In genomic region chr19:9009935-9010651, GRCh38 we compare ENCODE assay signal across 20 cellular contexts. TPM values are rescaled to one million over a fixed set of nuclear protein-coding genes. Genes with fewer than 3 reads are reported as not detected.
DNase-seq lines count a peak whose midpoint lies in the region; ATAC-seq and TF ChIP-seq lines count a peak whose summit lies in the region.
"Had no signal": no experiment of that assay in that cellular context is flagged by ENCODE, and none has a peak within 500 bp of the region (broad histone marks: within the 10 kb centered on the region; RNA-seq: fewer than 3 reads in every experiment).

Gene MUC16 (minus strand): TSS chr19:9010409.

- H2AFZ ChIP-seq in SK-N-SH (ENCODE audit: low read depth) (no peak within 1 kb of the TSS), neuronal stem cell (ENCODE audit: low read length) (no peak within 1 kb of the TSS)

- H3K36me3 ChIP-seq in SK-N-SH (replicated peaks in 1 of 2; ENCODE audit: control insufficient read depth in 1 of 2, insufficient read depth in 2 of 2, low read length in 1 of 2) (no peaks in the 10 kb centered on the region), neuronal stem cell (replicated peaks in 1 of 2; ENCODE audit: control insufficient read depth in 2 of 2, insufficient read depth in 2 of 2, low read length in 2 of 2) (no peaks in the 10 kb centered on the region)
- H3K36me3 ChIP-seq: neutrophil, tibial artery had no signal

- POLR2A ChIA-PET in SK-N-SH (lab: Yijun Ruan, JAX): no interaction called here

- CTCF ChIA-PET in SK-N-SH (lab: Yijun Ruan, JAX): no interaction called here

- no peak for TF ChIP-seq EP300 in SK-N-SH (IDR thresholded peaks at IDR 0.05; ENCODE audit: borderline replicate concordance in 1 of 2, low read depth in 1 of 2, low read length in 1 of 2)

- no peak within 1 kb of the TSS for H3K4me3 ChIP-seq in SK-N-SH (ENCODE audit: low read depth in 2 of 2, low read length in 1 of 2)
- no peak within 1 kb of the TSS for H3K4me3 ChIP-seq in neuronal stem cell (ENCODE audit: low read length in 2 of 2)
- H3K4me3 ChIP-seq: tibial artery had no signal

- H3K4me3 Mint-ChIP-seq in activated T-helper 17 cell treated with anti-CD3 and anti-CD28 coated beads, Interleukin-2, amount 50 U/mL, for 72 hours: no peak within 1 kb of the TSS
- H3K4me3 Mint-ChIP-seq: stimulated activated naive B cell treated with anti-CD40 and anti-IgM and Interleukin-4, amounts not matched to agents 10 μg/mL and 1 μg/mL and 100 μg/mL, for 72 hours had no signal

- no peak within 1 kb of the TSS for H3K4ac ChIP-seq in neuronal stem cell (ENCODE audit: low read length)

- ATAC-seq in SK-N-SH treated with all-trans-retinoic acid at 6 μM for 48 hours: peak; percentile 29
- ATAC-seq in HG03280 (IDR thresholded peaks at IDR 0.05; ENCODE audit: unreplicated experiment): peak; percentile 42
- ATAC-seq in activated T-helper 17 cell treated with anti-CD3 and anti-CD28 coated beads, Interleukin-2, amount 50 U/mL, for 72 hours (replicated peaks): peak; percentile 55
- ATAC-seq: foreskin keratinocyte; stimulated activated naive B cell treated with anti-CD40 and anti-IgM and Interleukin-4, amounts not matched to agents 10 μg/mL and 1 μg/mL and 100 μg/mL, for 72 hours had no signal

- H3K4me1 Mint-ChIP-seq in activated T-helper 17 cell treated with anti-CD3 and anti-CD28 coated beads, Interleukin-2, amount 50 U/mL, for 72 hours: no peaks in the 10 kb centered on the region
- H3K4me1 Mint-ChIP-seq: stimulated activated naive B cell treated with anti-CD40 and anti-IgM and Interleukin-4, amounts not matched to agents 10 μg/mL and 1 μg/mL and 100 μg/mL, for 72 hours had no signal

- H3K27me3 ChIP-seq in SK-N-SH (ENCODE audit: insufficient read depth) (peaks cover 50% of the 10 kb centered on the region), neuronal stem cell (ENCODE audit: control insufficient read depth in 3 of 3, insufficient read depth in 3 of 3, low read depth in 1 of 3, low read length in 3 of 3) (peaks cover 0 to 7% (median 0%) of the 10 kb centered on the region in 3 experiments)
- H3K27me3 ChIP-seq: neutrophil had no signal

- no peaks in the 10 kb centered on the region for H4K20me1 ChIP-seq in SK-N-SH (ENCODE audit: insufficient read depth)

- no peak for TF ChIP-seq CTCF in SK-N-SH (IDR thresholded peaks at IDR 0.05)

- no peak within 1 kb of the TSS for H4K91ac ChIP-seq in neuronal stem cell (ENCODE audit: low read depth, low read length, poor library complexity)

- H3K14ac ChIP-seq in neuronal stem cell (ENCODE audit: low read length): peak within 1 kb of the TSS; percentile 57

- DNase-seq in SK-N-SH: no peak
- DNase-seq in neuronal stem cell (ENCODE audit: low spot score): no peak
- DNase-seq in NCI-H1436 (lab: John Stamatoyannopoulos, UW): no peak
- DNase-seq in stimulated activated CD4-positive, alpha-beta T cell treated with anti-CD3 and anti-CD28 coated beads, Interleukin-4, amount 100 ng/mL, for 24 hours: no peak
- DNase-seq in NK-92 treated with Interleukin-12 subunit alpha and Interleukin-12 subunit beta, amount 100 ng/mL, for 24 hours (lab: John Stamatoyannopoulos, UW): no peak
- DNase-seq: activated CD4-positive, alpha-beta T cell treated with anti-CD3 and anti-CD28 coated beads for 48 hours; C1 segment of cervical spinal cord; cortex of kidney; foreskin keratinocyte; hippocampal formation; midbrain; NCI-H187 treated with DMSO at 0.1 percent for 48 hours; NCI-H524 treated with DMSO at 0.1 percent for 48 hours; stimulated activated naive B cell treated with anti-CD40 and anti-IgM and Interleukin-4, amounts not matched to agents 10 μg/mL and 1 μg/mL and 100 μg/mL, for 72 hours; tibial artery had no signal

- no peak within 1 kb of the TSS for H4K8ac ChIP-seq in neuronal stem cell (ENCODE audit: low read depth, low read length)

- H2BK12ac ChIP-seq in neuronal stem cell (ENCODE audit: low read length): peak within 1 kb of the TSS; percentile 93

- H3K4me2 ChIP-seq in SK-N-SH: no peak within 1 kb of the TSS
- H3K4me2 ChIP-seq in neuronal stem cell (ENCODE audit: insufficient read depth, low read length, poor library complexity, severe bottlenecking): no peak within 1 kb of the TSS

- WGBS in SK-N-SH (ENCODE audit: low lambda C conversion rate): 23% methylated on average over 7 of the region's 20 CpGs
- WGBS in neuronal stem cell (ENCODE audit: extremely low coverage in 2 of 2, insufficient read length in 2 of 2, insufficient replicate concordance in 1 of 2), 2 donors: no CpG with 5 or more reads among the region's 20 CpGs

- H3K27ac ChIP-seq in SK-N-SH (ENCODE audit: low read depth in 2 of 2, low read length in 1 of 2): no peak within 1 kb of the TSS
- H3K27ac ChIP-seq in neuronal stem cell (replicated peaks; ENCODE audit: low read length): no peak within 1 kb of the TSS
- H3K27ac ChIP-seq: foreskin keratinocyte, neutrophil, tibial artery had no signal

- H2BK15ac ChIP-seq in neuronal stem cell (ENCODE audit: low read length): peak within 1 kb of the TSS; percentile 14

- H3K9me3 ChIP-seq in SK-N-SH (no peaks in the 10 kb centered on the region), neuronal stem cell (replicated peaks in 1 of 2; ENCODE audit: control insufficient read depth in 2 of 2, insufficient read depth in 1 of 2, low read depth in 1 of 2, low read length in 2 of 2) (no peaks in the 10 kb centered on the region)
- H3K9me3 ChIP-seq: neutrophil had no signal

- H3K9me3 Mint-ChIP-seq in activated T-helper 17 cell treated with anti-CD3 and anti-CD28 coated beads, Interleukin-2, amount 50 U/mL, for 72 hours: no peaks in the 10 kb centered on the region

- peak within 1 kb of the TSS; percentile 93 for H2BK120ac ChIP-seq in neuronal stem cell (ENCODE audit: low read depth, low read length)

- peak within 1 kb of the TSS; percentile 76 for H3K18ac ChIP-seq in neuronal stem cell (ENCODE audit: low read length)

- no peaks in the 10 kb centered on the region for H3K36me3 Mint-ChIP-seq in activated T-helper 17 cell treated with anti-CD3 and anti-CD28 coated beads, Interleukin-2, amount 50 U/mL, for 72 hours (ENCODE audit: low read depth)

- no peaks in the 10 kb centered on the region for H3K79me2 ChIP-seq in SK-N-SH (ENCODE audit: insufficient read depth)

- peak within 1 kb of the TSS; percentile 0 for H3K23ac ChIP-seq in neuronal stem cell (ENCODE audit: low read depth, low read length, poor library complexity)

- H3K79me1 ChIP-seq in neuronal stem cell (ENCODE audit: low read depth, low read length): no peaks in the 10 kb centered on the region

- H3K4me1 ChIP-seq in SK-N-SH (ENCODE audit: control insufficient read depth in 1 of 2, insufficient read depth in 2 of 2, low read depth in 1 of 2, low read length in 1 of 2): no peaks in the 10 kb centered on the region
- H3K4me1 ChIP-seq in neuronal stem cell (ENCODE audit: control insufficient read depth in 2 of 2, insufficient read depth in 1 of 2, low read depth in 1 of 2, low read length in 2 of 2): peaks cover 3 to 30% of the 10 kb centered on the region in 2 donors
- H3K4me1 ChIP-seq: foreskin keratinocyte, tibial artery had no signal

- no peak for TF ChIP-seq RAD21 in SK-N-SH (IDR thresholded peaks at IDR 0.05; ENCODE audit: low read length)

- no peaks in the 10 kb centered on the region for H3F3A ChIP-seq in SK-N-SH (replicated peaks; ENCODE audit: insufficient read depth)

- no peak within 1 kb of the TSS for H2BK5ac ChIP-seq in neuronal stem cell (ENCODE audit: low read length)

- no peak within 1 kb of the TSS for H3K27ac Mint-ChIP-seq in activated T-helper 17 cell treated with anti-CD3 and anti-CD28 coated beads, Interleukin-2, amount 50 U/mL, for 72 hours
- H3K27ac Mint-ChIP-seq: stimulated activated naive B cell treated with anti-CD40 and anti-IgM and Interleukin-4, amounts not matched to agents 10 μg/mL and 1 μg/mL and 100 μg/mL, for 72 hours had no signal

- peaks cover 20% of the 10 kb centered on the region for H3K27me3 Mint-ChIP-seq in activated T-helper 17 cell treated with anti-CD3 and anti-CD28 coated beads, Interleukin-2, amount 50 U/mL, for 72 hours

- no peaks in the 10 kb centered on the region for H3K9me2 ChIP-seq in SK-N-SH

- H2AK5ac ChIP-seq in neuronal stem cell (ENCODE audit: low read depth, low read length): peak within 1 kb of the TSS; percentile 97

- H3K9ac ChIP-seq in SK-N-SH (no peak within 1 kb of the TSS), neuronal stem cell (ENCODE audit: low read depth, low read length, poor library complexity) (peak within 1 kb of the TSS; percentile 22)

TF ChIP-seq in SK-N-SH treated with all-trans-retinoic acid at 6 μM for 48 hours, 23 proteins besides CTCF, POLR2A, EP300 and RAD21 (continues in another document):
- TF ChIP-seq ISL1 (CRISPR knock-in tag; IDR thresholded peaks at IDR 0.05) (no peak), PPARA (CRISPR knock-in tag; IDR thresholded peaks at IDR 0.05; ENCODE audit: borderline replicate concordance) (no peak), OSR1 (CRISPR knock-in tag; IDR thresholded peaks at IDR 0.05) (no peak), TOX (CRISPR knock-in tag; IDR thresholded peaks at IDR 0.05; ENCODE audit: borderline replicate concordance) (no peak)

TF ChIP-seq in SK-N-SH, 30 proteins besides CTCF, POLR2A, EP300 and RAD21:
- TF ChIP-seq PBX3 (IDR thresholded peaks at IDR 0.05) (no peak), ELF1 (IDR thresholded peaks at IDR 0.05) (no peak)

RNA-seq across cellular contexts. Expression of gene MUC16, which starts in this region (rescaled TPM):
- not detected in 2 replicates for polyA plus RNA-seq in SK-N-SH (2012; rRNA removed)
- polyA plus RNA-seq in SK-N-SH (2012; cell fraction: cytosol; rRNA removed): not detected in 2 replicates
- under 0.01 TPM in 2 replicates for polyA plus RNA-seq in SK-N-SH (2012; cell fraction: nucleus; rRNA removed)
- under 1 TPM; 0.02 to 0.21 TPM for total RNA-seq in activated T-helper 17 cell treated with anti-CD3 and anti-CD28 coated beads, Interleukin-2, amount 50 U/mL, for 72 hours
- under 0.01 TPM for polyA plus RNA-seq in neuronal stem cell (2013, experiment 1 of 2)
- polyA plus RNA-seq in neuronal stem cell (2013, experiment 2 of 2): under 0.01 TPM
- total RNA-seq: A172, foreskin keratinocyte had no signal
- polyA plus RNA-seq: foreskin keratinocyte had no signal

Comparison
In these comparisons a context has a peak if more than half of its experiments do, and no peak if none do; other contexts are left out.
1. Peak in ATAC-seq in activated T-helper 17 cell treated with anti-CD3 and anti-CD28 coated beads, Interleukin-2, amount 50 U/mL, for 72 hours; RNA of the gene not detected or under 1 TPM.